22 cellular contexts compared by ENCODE assay signal in the genomic region with DNA sequence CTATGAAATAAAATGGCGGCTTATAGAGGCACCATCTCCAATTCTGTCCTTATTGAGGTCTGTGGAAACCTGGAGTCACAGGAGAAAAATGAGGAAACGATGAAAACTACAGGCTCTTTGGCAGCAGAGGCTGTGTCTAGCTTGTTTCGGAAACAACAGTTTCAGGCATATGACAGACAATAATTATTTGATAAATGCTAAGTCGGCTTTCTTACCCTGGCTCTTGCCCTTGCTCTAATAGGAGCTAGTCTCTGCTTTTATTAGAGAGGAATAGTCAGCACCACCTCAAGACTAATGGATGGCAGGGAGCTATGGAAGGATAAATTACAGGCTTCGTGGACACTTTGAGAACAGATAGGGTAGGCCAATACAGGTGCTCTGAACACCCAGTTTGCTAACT. TPM values are rescaled to one million over a fixed set of nuclear protein-coding genes. Genes with fewer than 3 reads are reported as not detected.
DNase-seq lines count a peak whose midpoint lies in the region; ATAC-seq, FAIRE-seq and TF ChIP-seq lines count a peak whose summit lies in the region.
"Had no signal": no experiment of that assay in that cellular context is flagged by ENCODE, and none has a peak within 500 bp of the region (broad histone marks: within the 10 kb centered on the region; RNA-seq: fewer than 3 reads in every experiment).

No MANE protein-coding gene starts in this region.

- H3K27me3 ChIP-seq in HepG2 (ENCODE audit: control insufficient read depth in 1 of 2, insufficient read depth in 2 of 2, low read length in 2 of 2), result no peaks in the 10 kb centered on the region; a peak in 1 of 5 replicates
- H3K27me3 ChIP-seq in right lobe of liver, result no peaks in the 10 kb centered on the region
- H3K27me3 ChIP-seq in IMR-90 (ENCODE audit: control insufficient read depth, insufficient read depth, low read length), result no peaks in the 10 kb centered on the region
- H3K27me3 ChIP-seq: BE2C, BLaER1 had no signal

- no peak overlapping the region for H4K5ac ChIP-seq in IMR-90 (ENCODE audit: low read depth, low read length)

- peaks cover 10 to 31% of the 10 kb centered on the region in 2 experiments for H3K36me3 ChIP-seq in HepG2 (replicated peaks in 1 of 2; ENCODE audit: control insufficient read depth in 1 of 2, insufficient read depth in 2 of 2, low read length in 2 of 2)
- H3K36me3 ChIP-seq in right lobe of liver, result peaks cover 0 to 41% (median 2%) of the 10 kb centered on the region in 4 donors
- 0 out of 2 replicates have a peak, but pooled peaks cover 3% of the 10 kb centered on the region for H3K36me3 ChIP-seq in IMR-90 (ENCODE audit: control insufficient read depth, insufficient read depth, low read length)

- H3K4me1 Mint-ChIP-seq in neural crest cell, result no peaks in the 10 kb centered on the region
- H3K4me1 Mint-ChIP-seq in activated CD4-positive, alpha-beta T cell treated with anti-CD3 and anti-CD28 coated beads for 36 hours, result peaks cover 3% of the 10 kb centered on the region

- CTCF ChIA-PET in HepG2 (lab: Yijun Ruan, JAX; ENCODE audit: low intra/inter-chr PET ratio, low total read pairs), result no interaction called here
- CTCF ChIA-PET in IMR-90 (lab: Yijun Ruan, JAX), result interaction anchor here (1.0 kb wide), 1 partner anchor 558 kb away, joined by 3 read pairs; no protein-coding TSS in a partner anchor
- CTCF ChIA-PET in activated CD4-positive, alpha-beta T cell treated with anti-CD3 and anti-CD28 coated beads for 36 hours (lab: Charles Lee), result interaction anchor here (0.6 to 1.5 kb wide), 11 partner anchors 7 to 572 kb away, joined by 3 to 13 read pairs (median 3); no protein-coding TSS in a partner anchor

- H4K8ac ChIP-seq in IMR-90 (ENCODE audit: low read depth in 2 of 2, low read length in 2 of 2), result no peak overlapping the region

- dilution Hi-C loops in IMR-90 (cut with HindIII; ENCODE audit: low sequenced_read_pairs, unreplicated experiment), result no loop called here

- no peaks in the 10 kb centered on the region for H4K20me1 ChIP-seq in HepG2 (ENCODE audit: insufficient read depth, low read length)
- H4K20me1 ChIP-seq in IMR-90 (ENCODE audit: insufficient read depth, low read length), result no peaks in the 10 kb centered on the region

- H2BK15ac ChIP-seq in IMR-90 (ENCODE audit: low read depth, low read length), result no peak overlapping the region

- no peak overlapping the region for H3K4me2 ChIP-seq in HepG2 (ENCODE audit: low read depth, low read length)
- H3K4me2 ChIP-seq in IMR-90 (ENCODE audit: low read depth, low read length), result no peak overlapping the region
- H3K4me2 ChIP-seq: BLaER1 had no signal

- in situ Hi-C loops in HepG2 (cut with HindIII; ENCODE audit: extremely low pct_ligation_motif_present, low pct_unique_long_range_greater_than_20kb) (no loop called here), IMR-90 (cut with MboI; ENCODE audit: low sequenced_read_pairs) (no loop called here)

- no peak for TF ChIP-seq RAD21 in HepG2 (CRISPR knock-in tag; IDR thresholded peaks at IDR 0.05)
- no peak for TF ChIP-seq RAD21 in IMR-90 (IDR thresholded peaks at IDR 0.05; ENCODE audit: low read length)

- no peaks in the 10 kb centered on the region for H3K27me3 Mint-ChIP-seq in neural crest cell (ENCODE audit: low read depth)
- no peaks in the 10 kb centered on the region for H3K27me3 Mint-ChIP-seq in activated CD4-positive, alpha-beta T cell treated with anti-CD3 and anti-CD28 coated beads for 36 hours
- H3K27me3 Mint-ChIP-seq: CD4-positive, alpha-beta T cell had no signal

- ATAC-seq in HepG2, result no peak
- no peak for ATAC-seq in right lobe of liver
- no peak for ATAC-seq in IMR-90 (ENCODE audit: low read depth)
- ATAC-seq in activated CD4-positive, alpha-beta T cell treated with anti-CD3 and anti-CD28 coated beads for 36 hours, result no peak
- ATAC-seq in GM21737 (IDR thresholded peaks at IDR 0.05; ENCODE audit: unreplicated experiment), result no peak
- ATAC-seq: CD8-positive, alpha-beta T cell had no signal

- H3K79me1 ChIP-seq in IMR-90 (ENCODE audit: low read depth in 1 of 2, low read length in 2 of 2), result no peaks in the 10 kb centered on the region

- no peak overlapping the region for H3K18ac ChIP-seq in IMR-90 (ENCODE audit: low read depth, low read length)

- H3K9me3 Mint-ChIP-seq in neural crest cell, result peaks cover 2% of the 10 kb centered on the region
- no peaks in the 10 kb centered on the region for H3K9me3 Mint-ChIP-seq in activated CD4-positive, alpha-beta T cell treated with anti-CD3 and anti-CD28 coated beads for 36 hours (ENCODE audit: low read depth)
- H3K9me3 Mint-ChIP-seq: CD4-positive, alpha-beta T cell; CD8-positive, alpha-beta T cell had no signal

- H2BK20ac ChIP-seq in IMR-90 (ENCODE audit: low read depth, low read length), result no peak overlapping the region

- no peak overlapping the region for H3K14ac ChIP-seq in IMR-90 (replicated peaks; ENCODE audit: low read depth, low read length)

- no peak overlapping the region for H3K23ac ChIP-seq in IMR-90 (ENCODE audit: low read depth, low read length)

- H4K91ac ChIP-seq in IMR-90 (ENCODE audit: insufficient read depth, low read depth, low read length), result no peak overlapping the region

- no peak overlapping the region for H3K56ac ChIP-seq in IMR-90 (ENCODE audit: extremely low read depth, insufficient read depth, low read length)

- H3K4me3 Mint-ChIP-seq in neural crest cell, result no peak overlapping the region
- H3K4me3 Mint-ChIP-seq in activated CD4-positive, alpha-beta T cell treated with anti-CD3 and anti-CD28 coated beads for 36 hours, result no peak overlapping the region
- H3K4me3 Mint-ChIP-seq: CD4-positive, alpha-beta T cell; CD8-positive, alpha-beta T cell had no signal

- no peak overlapping the region for H3K4me3 ChIP-seq in HepG2 (replicated peaks in 1 of 3; ENCODE audit: insufficient read depth in 1 of 3, low read depth in 2 of 3, low read length in 3 of 3)
- no peak overlapping the region for H3K4me3 ChIP-seq in right lobe of liver
- no peak overlapping the region for H3K4me3 ChIP-seq in IMR-90 (ENCODE audit: insufficient read depth, low read depth, low read length)
- H3K4me3 ChIP-seq: BLaER1 had no signal

- no peak overlapping the region for H2AFZ ChIP-seq in HepG2 (ENCODE audit: low read length)
- no peak overlapping the region for H2AFZ ChIP-seq in IMR-90 (replicated peaks; ENCODE audit: low read length, poor library complexity)

- H3K9ac ChIP-seq in HepG2 (ENCODE audit: insufficient read depth, low read depth, low read length) (no peak overlapping the region), IMR-90 (ENCODE audit: low read depth, low read length) (no peak overlapping the region)
- H3K9ac ChIP-seq: BLaER1 had no signal

- H3K27ac Mint-ChIP-seq in neural crest cell (ENCODE audit: unreplicated experiment), result peak overlapping the region; percentile 64
- H3K27ac Mint-ChIP-seq in activated CD4-positive, alpha-beta T cell treated with anti-CD3 and anti-CD28 coated beads for 36 hours, result no peak overlapping the region
- H3K27ac Mint-ChIP-seq: CD4-positive, alpha-beta T cell; CD8-positive, alpha-beta T cell had no signal

- whole genome bisulfite sequencing in HepG2 (ENCODE audit: low lambda C conversion rate), result 91% methylated on average over 5 of the region's 5 CpGs
- WGBS in right lobe of liver (ENCODE audit: insufficient coverage, low coverage, low lambda C conversion rate, missing lambda C conversion rate), result 93% methylated on average over 5 of the region's 5 CpGs
- WGBS in IMR-90 (ENCODE audit: extremely low coverage in 2 of 2, insufficient read length in 1 of 2), 2 experiments, result 100% methylated on average over 1 of the region's 5 CpGs; no CpG with 5 or more reads in 1 of the 2 experiments

- TF ChIP-seq EP300 in HepG2 (IDR thresholded peaks at IDR 0.05; ENCODE audit: low read depth in 2 of 2, low read length in 2 of 2) (no peak), HepG2 (CRISPR knock-in tag; IDR thresholded peaks at IDR 0.05; ENCODE audit: borderline replicate concordance) (no peak)

- H3K79me2 ChIP-seq in HepG2 (ENCODE audit: insufficient read depth, low read length), result no peaks in the 10 kb centered on the region

- no peak overlapping the region for H2AK9ac ChIP-seq in IMR-90 (replicated peaks; ENCODE audit: low read depth, low read length, poor library complexity)

- TF ChIP-seq CTCF in HepG2 (CRISPR knock-in tag; IDR thresholded peaks at IDR 0.05) (no peak), right lobe of liver (IDR thresholded peaks at IDR 0.05) (no peak), IMR-90 (conservative IDR thresholded peaks at IDR 0.05; ENCODE audit: low read depth, low read length) (no peak), neural crest cell (conservative IDR thresholded peaks at IDR 0.05) (no peak)

- no peak overlapping the region for H2AK5ac ChIP-seq in IMR-90 (ENCODE audit: low read depth, low read length)

- H2BK120ac ChIP-seq in IMR-90 (ENCODE audit: low read depth, low read length), result no peak overlapping the region

- FAIRE-seq in HepG2 (lab: Jason Lieb, UNC), result no peak
- FAIRE-seq: D721Med, G401.6, GM12891, GM18507 had no signal

- H3K4me1 ChIP-seq in HepG2 (ENCODE audit: insufficient read depth, low read length) (no peaks in the 10 kb centered on the region), right lobe of liver (peaks cover 0 to 4% (median 0%) of the 10 kb centered on the region in 4 donors), IMR-90 (ENCODE audit: control insufficient read depth, insufficient read depth, low read length) (peaks cover 2% of the 10 kb centered on the region; the same call in 1 of the 2 replicates)
- H3K4me1 ChIP-seq: BE2C, BLaER1, Caco-2 had no signal

- BruUV-seq in HepG2 (replicated peaks; lab: Mats Ljungman, UMichigan), result no TSS peak
- no TSS peak for BruUV-seq in IMR-90 (replicated peaks; lab: Mats Ljungman, UMichigan)

- intact Hi-C loops in HepG2 (cut with micrococcal nuclease; ENCODE audit: unreplicated experiment), result no loop called here
- intact Hi-C loops in right lobe of liver (cut with DNase I), result no loop called here
- intact Hi-C loops in IMR-90 (cut with micrococcal nuclease), result no loop called here
- intact Hi-C loops in activated CD4-positive, alpha-beta T cell treated with anti-CD3 and anti-CD28 coated beads for 36 hours (cut with DNase I, micrococcal nuclease), result no loop called here

- H3K9me3 ChIP-seq in HepG2 (ENCODE audit: low read length), result no peaks in the 10 kb centered on the region
- no peaks in the 10 kb centered on the region for H3K9me3 ChIP-seq in right lobe of liver
- no peaks in the 10 kb centered on the region for H3K9me3 ChIP-seq in IMR-90 (ENCODE audit: control insufficient read depth, insufficient read depth, low read length)
- H3K9me3 ChIP-seq: BE2C, Caco-2 had no signal

- DNase-seq in HepG2 (ENCODE audit: low spot score) (no peak), right lobe of liver (no peak), IMR-90 (no peak), neural crest cell (ENCODE audit: low read depth, low spot score) (no peak), C1 segment of cervical spinal cord (lab: John Stamatoyannopoulos, UW) (no peak)
- no peak for DNase-seq in activated CD4-positive, alpha-beta T cell treated with anti-CD3 and anti-CD28 coated beads for 36 hours
- DNase-seq: ACHN; BE2C; Caco-2; Calu3; CD4-positive, alpha-beta T cell; CD8-positive, alpha-beta T cell; DMS79 treated with DMSO at 0.1 percent for 48 hours; GF-D8 had no signal

- H3K27ac ChIP-seq in HepG2 (ENCODE audit: extremely low read length, insufficient read depth, low read length), result no peak overlapping the region
- H3K27ac ChIP-seq in right lobe of liver, result no peak overlapping the region
- H3K27ac ChIP-seq in IMR-90 (ENCODE audit: insufficient read depth, low read length), result no peak overlapping the region
- H3K27ac ChIP-seq: 22Rv1, BLaER1, C4-2B had no signal

- POLR2A ChIA-PET in HepG2 (lab: Yijun Ruan, JAX) (no interaction called here), IMR-90 (lab: Charles Lee; ENCODE audit: unreplicated experiment) (no interaction called here)
- POLR2A ChIA-PET in activated CD4-positive, alpha-beta T cell treated with anti-CD3 and anti-CD28 coated beads for 36 hours (lab: Charles Lee), result no interaction called here

- no peak overlapping the region for H2BK5ac ChIP-seq in IMR-90 (ENCODE audit: low read depth, low read length, poor library complexity, severe bottlenecking)

- TF ChIP-seq POLR2A in HepG2 (IDR thresholded peaks at IDR 0.05; ENCODE audit: insufficient read depth in 1 of 2, low read depth in 2 of 2, low read length in 2 of 2) (no peak), right lobe of liver (IDR thresholded peaks at IDR 0.05) (no peak), IMR-90 (IDR thresholded peaks at IDR 0.05; ENCODE audit: low read depth, low read length) (no peak)

- H3K9me1 ChIP-seq in IMR-90 (ENCODE audit: insufficient read depth, low read length), result no peaks in the 10 kb centered on the region; the same call in none of the 2 replicates

- H3K36me3 Mint-ChIP-seq in neural crest cell (ENCODE audit: low read depth), result peaks cover 37% of the 10 kb centered on the region
- H3K36me3 Mint-ChIP-seq in activated CD4-positive, alpha-beta T cell treated with anti-CD3 and anti-CD28 coated beads for 36 hours (ENCODE audit: low read depth), result peaks cover 35% of the 10 kb centered on the region

- no peak overlapping the region for H3K4ac ChIP-seq in IMR-90 (ENCODE audit: low read depth, low read length)

RNA-seq across cellular contexts. Expression of gene HADH, which starts 24.3 kb away (rescaled TPM):
- total RNA-seq in HepG2 (2016; rRNA removed; fragmentation: Illumina TruSeq; extraction: Trizol) (33.9 and 60.6 TPM in 2 replicates), right lobe of liver (100 to 1,000 TPM in 3 of 6 experiments, 10 to 100 TPM in 3; 67.2 to 152 (median 104) TPM), IMR-90 (2012; rRNA removed) (6.7 and 6.8 TPM in 2 replicates), neural crest cell (71.0 and 74.3 TPM in 2 replicates)
- 13.5 and 15.3 TPM in 2 replicates for total RNA-seq in HepG2 (2016; cell fraction: cytosol; rRNA removed; fragmentation: Illumina TruSeq; extraction: Trizol; ENCODE audit: low read depth)
- 33.1 and 59.0 TPM in 2 replicates for total RNA-seq in HepG2 (2016; cell fraction: insoluble cytoplasmic fraction; rRNA removed; fragmentation: Illumina TruSeq; extraction: Trizol)
- total RNA-seq in HepG2 (2016; cell fraction: membrane; rRNA removed; fragmentation: Illumina TruSeq; extraction: Trizol), result 28.0 and 31.0 TPM in 2 replicates
- total RNA-seq in HepG2 (2016; cell fraction: nucleus; rRNA removed; fragmentation: Illumina TruSeq; extraction: Trizol), result 34.3 and 39.3 TPM in 2 replicates
- polyA plus RNA-seq in HepG2 (2011; rRNA removed) (22.8 and 29.6 TPM in 2 replicates), IMR-90 (2012; rRNA removed) (21.1 and 22.6 TPM in 2 replicates)
- 26.0 and 26.1 TPM in 2 replicates for polyA plus RNA-seq in HepG2 (2011; cell fraction: cytosol; rRNA removed)
- 19.1 and 19.8 TPM in 2 replicates for polyA plus RNA-seq in HepG2 (2011; cell fraction: nucleus; rRNA removed)
- 25.8 and 41.0 TPM in 2 replicates for polyA plus RNA-seq in HepG2 (2012)
- 27.4 and 28.1 TPM in 2 replicates for polyA plus RNA-seq in HepG2 (2016; cell fraction: cytosol; fragmentation: Illumina TruSeq; extraction: Trizol; ENCODE audit: low read depth)
- 117 and 118 TPM in 2 replicates for polyA plus RNA-seq in HepG2 (2016; cell fraction: insoluble cytoplasmic fraction; fragmentation: Illumina TruSeq; extraction: Trizol; ENCODE audit: low read depth)
- 41.4 and 43.3 TPM in 2 replicates for polyA plus RNA-seq in HepG2 (2016; cell fraction: membrane; fragmentation: Illumina TruSeq; extraction: Trizol; ENCODE audit: low read depth)
- polyA plus RNA-seq in HepG2 (2016; cell fraction: nucleus; fragmentation: Illumina TruSeq; extraction: Trizol; ENCODE audit: insufficient read depth, low read depth), result 77.4 and 77.9 TPM in 2 replicates
- polyA minus RNA-seq in HepG2 (2011; rRNA and poly(A)+ RNA removed; ENCODE audit: low replicate concordance), result 28.2 and 43.6 TPM in 2 replicates
- polyA minus RNA-seq in HepG2 (2011; cell fraction: cytosol; rRNA and poly(A)+ RNA removed), result 21.1 and 29.5 TPM in 2 replicates
- polyA minus RNA-seq in HepG2 (2011; cell fraction: nucleus; rRNA and poly(A)+ RNA removed), result 17.5 and 18.6 TPM in 2 replicates
- 16.1 and 24.5 TPM in 2 replicates for polyA plus RNA-seq in IMR-90 (2012; cell fraction: cytosol; rRNA removed)
- polyA plus RNA-seq in IMR-90 (2012; cell fraction: nucleus; rRNA removed; ENCODE audit: low replicate concordance), result 13.3 and 33.5 TPM in 2 replicates
- total RNA-seq in activated CD4-positive, alpha-beta T cell treated with anti-CD3 and anti-CD28 coated beads for 36 hours, result 10 to 100 TPM; 58.4 to 60.8 TPM
